19 cellular contexts compared by ENCODE assay signal in genomic region chr2:145284551-145284950, GRCh38.
"Had no signal": no experiment of that assay in that cellular context is flagged by ENCODE, and none has a peak within 500 bp of the region (broad histone marks: within the 10 kb centered on the region; RNA-seq: fewer than 3 reads in every experiment).

No MANE protein-coding gene starts in this region.

- H3K36me3 ChIP-seq: gastroesophageal sphincter, neutrophil, ovary, right lobe of liver, transverse colon had no signal

- H2AFZ ChIP-seq: hepatocyte had no signal

- H3K27ac ChIP-seq: gastroesophageal sphincter, hepatocyte, neutrophil, ovary, right lobe of liver, testis, transverse colon, VCaP had no signal

- H3K4me2 ChIP-seq: hepatocyte had no signal

- H3K4me1 ChIP-seq: right lobe of liver, testis, transverse colon had no signal

- H3K27me3 ChIP-seq: gastroesophageal sphincter, hepatocyte, neutrophil, ovary, right lobe of liver, testis, transverse colon had no signal

- H3K9me3 ChIP-seq: gastroesophageal sphincter, neutrophil, ovary, right lobe of liver, testis, transverse colon had no signal

- H3K4me3 ChIP-seq: gastroesophageal sphincter, hepatocyte, ovary, right lobe of liver, testis, transverse colon had no signal

- H3K79me2 ChIP-seq: hepatocyte had no signal

- DNase-seq: activated CD4-positive, alpha-beta T cell treated with anti-CD3 and anti-CD28 coated beads for 48 hours; activated CD4-positive, alpha-beta T cell treated with anti-CD3 and anti-CD28 coated beads, Interleukin-2, amount 50 U/mL, for 48 hours; activated CD8-positive, alpha-beta memory T cell treated with anti-CD3 and anti-CD28 coated beads for 24 hours; anterior cingulate cortex; endodermal cell; left cardiac atrium; mammary epithelial cell; nephron progenitor cell; ovary; right lobe of liver; stimulated activated CD4-positive, alpha-beta T cell treated with anti-CD3 and anti-CD28 coated beads, Interleukin-2, amount 100 ng/mL, for 48 hours; stimulated activated naive CD8-positive, alpha-beta T cell treated with anti-CD3 and anti-CD28 coated beads, Interleukin-15, Interleukin-2, amounts not matched to agents 100 U/mL and 50 U/mL, for 24 hours; testis; transverse colon had no signal

- ATAC-seq: esophagus mucosa; gastroesophageal sphincter; left cardiac atrium; right lobe of liver; stimulated activated naive CD8-positive, alpha-beta T cell treated with anti-CD3 and anti-CD28 coated beads, Interleukin-15, Interleukin-2, amounts not matched to agents 100 U/mL and 50 U/mL, for 24 hours had no signal
